Comparison of ENCODE assay signal across 8 cellular contexts in genomic region chr10:66931340-66931948, GRCh38. TPM values are rescaled to one million over a fixed set of nuclear protein-coding genes. Genes with fewer than 3 reads are reported as not detected.
A peak's percentile ranks its signal among the peaks of the same experiment; 100 is the strongest.
DNase-seq lines count a peak whose midpoint lies in the region; ATAC-seq and TF ChIP-seq lines count a peak whose summit lies in the region.

No MANE protein-coding gene starts in this region.

- DNase-seq in GF-D8 (lab: John Stamatoyannopoulos, UW) (peak; percentile 11), HT-29 (ENCODE audit: low spot score) (peak; percentile 71), RPMI7951 (ENCODE audit: low read depth) (peak; percentile 39), erythroblast (lab: John Stamatoyannopoulos, UW) (peak; percentile 50 to 72), ovary (no peak), cortex of kidney (lab: John Stamatoyannopoulos, UW) (no peak)
- DNase-seq in activated CD4-positive, alpha-beta T cell treated with anti-CD3 and anti-CD28 coated beads, Interleukin-2, amount 50 U/mL, for 4 hours = no peak

- H3K36me3 ChIP-seq in ovary = no peaks in the 10 kb centered on the region

- H3K9me3 ChIP-seq in ovary = no peaks in the 10 kb centered on the region

- ATAC-seq in GM21381 (IDR thresholded peaks at IDR 0.05; ENCODE audit: unreplicated experiment) = peak; percentile 75

- H3K4me3 ChIP-seq in ovary = no peak overlapping the region

- no peaks in the 10 kb centered on the region for H3K4me1 ChIP-seq in ovary (ENCODE audit: insufficient read depth)

- TF ChIP-seq EP300 in ovary (IDR thresholded peaks at IDR 0.05) = no peak

- TF ChIP-seq POLR2A in erythroblast (IDR thresholded peaks at IDR 0.05; ENCODE audit: low read length) (no peak), ovary (IDR thresholded peaks at IDR 0.05) (no peak)

- intact Hi-C loops in ovary (cut with DNase I) = no loop called here

- no peaks in the 10 kb centered on the region for H3K27me3 ChIP-seq in ovary

- 23 to 25% (median 24%) methylated on average over 5 of the region's 5 CpGs for WGBS in ovary, 3 donors

- no peak overlapping the region for H3K27ac ChIP-seq in ovary

- peak; percentile 43 to 67 (median 47) for TF ChIP-seq CTCF in ovary (IDR thresholded peaks at IDR 0.05)

RNA-seq across cellular contexts. Expression of gene LRRTM3, which starts 5.6 kb away (rescaled TPM):
- not detected in 2 replicates for total RNA-seq in HT-29 (2014; rRNA removed; shearing (Covaris generic))
- total RNA-seq in RPMI7951 (2014; rRNA removed; shearing (Covaris generic)) = not detected in 2 replicates
- total RNA-seq in ovary = 1 to 10 TPM in 5 of 7 donors, under 1 TPM in 2; 0.34 to 5.9 (median 1.4) TPM
- polyA plus RNA-seq in ovary = 1 to 10 TPM in 1 of 2 donors, under 1 TPM in 1; 0.33 to 2.4 TPM

Comparison
In these comparisons a context has a peak if more than half of its experiments do, and no peak if none do; other contexts are left out.
1. DNase-seq: peak in GF-D8 (single experiment), HT-29 (single experiment), RPMI7951 (single experiment) and erythroblast (2 of 2); none in ovary (0 of 5), cortex of kidney (single experiment) and activated CD4-positive, alpha-beta T cell treated with anti-CD3 and anti-CD28 coated beads, Interleukin-2, amount 50 U/mL, for 4 hours (0 of 2).